In genomic region chr11:70334351-70334995, GRCh38 we compare ENCODE assay signal across 23 cellular contexts.
"Had no signal": no experiment of that assay in that cellular context is flagged by ENCODE, and none has a peak within 500 bp of the region (broad histone marks: within the 10 kb centered on the region; RNA-seq: fewer than 3 reads in every experiment).

No MANE protein-coding gene starts in this region.

- H3K4me1 Mint-ChIP-seq: naive thymus-derived CD4-positive, alpha-beta T cell; stimulated activated naive CD8-positive, alpha-beta T cell treated with anti-CD3 and anti-CD28 coated beads, Interleukin-15, amount 100 ng/mL, for 72 hours had no signal

- H3K27me3 ChIP-seq: foreskin keratinocyte, right lobe of liver had no signal

- H3K4me1 ChIP-seq: foreskin keratinocyte, parathyroid adenoma, psoas muscle, right lobe of liver had no signal

- H3K4me3 ChIP-seq: psoas muscle, right lobe of liver, thoracic aorta had no signal

- H3K27me3 Mint-ChIP-seq: dendritic cell treated with granulocyte-macrophage colony-stimulating factor and Interleukin-4, amounts not matched to agents 40 ng/mL and 50 ng/mL, for 4 days; naive thymus-derived CD4-positive, alpha-beta T cell; stimulated activated naive B cell treated with anti-CD40 and anti-IgM and Interleukin-4, amounts not matched to agents 10 μg/mL and 1 μg/mL and 100 μg/mL, for 72 hours; stimulated activated naive CD8-positive, alpha-beta T cell treated with anti-CD3 and anti-CD28 coated beads, Interleukin-15, amount 100 ng/mL, for 72 hours; type B pancreatic cell had no signal

- FAIRE-seq: colon, endothelial cell of umbilical vein, urothelium cell line had no signal

- H3K9me3 Mint-ChIP-seq: dendritic cell treated with granulocyte-macrophage colony-stimulating factor and Interleukin-4, amounts not matched to agents 40 ng/mL and 50 ng/mL, for 4 days; endodermal cell; naive thymus-derived CD4-positive, alpha-beta T cell; nephron progenitor cell; stimulated activated naive B cell treated with anti-CD40 and anti-IgM and Interleukin-4, amounts not matched to agents 10 μg/mL and 1 μg/mL and 100 μg/mL, for 72 hours; stimulated activated naive CD8-positive, alpha-beta T cell treated with anti-CD3 and anti-CD28 coated beads, Interleukin-15, amount 100 ng/mL, for 72 hours; type B pancreatic cell had no signal

- DNase-seq: effector CD4-positive, alpha-beta T cell; endodermal cell; erythroblast; foreskin keratinocyte; hippocampal formation; left colon; mammary epithelial cell; naive thymus-derived CD4-positive, alpha-beta T cell; nephron progenitor cell; psoas muscle; retina; right lobe of liver; stimulated activated CD4-positive, alpha-beta T cell treated with anti-CD3 and anti-CD28 coated beads, Interleukin-2, amount 100 ng/mL, for 24 hours; stimulated activated CD4-positive, alpha-beta T cell treated with anti-CD3 and anti-CD28 coated beads, Interleukin-4, amount 100 ng/mL, for 4 hours; stimulated activated naive B cell treated with anti-CD40 and anti-IgM and Interleukin-4, amounts not matched to agents 10 μg/mL and 1 μg/mL and 100 μg/mL, for 72 hours; stimulated activated naive CD8-positive, alpha-beta T cell treated with anti-CD3 and anti-CD28 coated beads, Interleukin-15, amount 100 ng/mL, for 72 hours had no signal

- H3K27ac Mint-ChIP-seq: dendritic cell treated with granulocyte-macrophage colony-stimulating factor and Interleukin-4, amounts not matched to agents 40 ng/mL and 50 ng/mL, for 4 days; nephron progenitor cell; stimulated activated naive B cell treated with anti-CD40 and anti-IgM and Interleukin-4, amounts not matched to agents 10 μg/mL and 1 μg/mL and 100 μg/mL, for 72 hours; type B pancreatic cell had no signal

- H3K9me3 ChIP-seq: psoas muscle, right lobe of liver, thoracic aorta had no signal

- ATAC-seq: foreskin keratinocyte; left colon; naive thymus-derived CD4-positive, alpha-beta T cell; psoas muscle; right lobe of liver; stimulated activated naive B cell treated with anti-CD40 and anti-IgM and Interleukin-4, amounts not matched to agents 10 μg/mL and 1 μg/mL and 100 μg/mL, for 72 hours; stimulated activated naive CD8-positive, alpha-beta T cell treated with anti-CD3 and anti-CD28 coated beads, Interleukin-15, amount 100 ng/mL, for 72 hours had no signal

- H3K27ac ChIP-seq: foreskin keratinocyte, parathyroid adenoma, psoas muscle, right lobe of liver, thoracic aorta had no signal

- H3K4me3 Mint-ChIP-seq: dendritic cell treated with granulocyte-macrophage colony-stimulating factor and Interleukin-4, amounts not matched to agents 40 ng/mL and 50 ng/mL, for 4 days; endodermal cell; naive thymus-derived CD4-positive, alpha-beta T cell; nephron progenitor cell; stimulated activated naive CD8-positive, alpha-beta T cell treated with anti-CD3 and anti-CD28 coated beads, Interleukin-15, amount 100 ng/mL, for 72 hours; type B pancreatic cell had no signal

- H2AFZ ChIP-seq: parathyroid adenoma had no signal

- H3K79me2 ChIP-seq: parathyroid adenoma had no signal
